14 cellular contexts compared by ENCODE assay signal in the genomic region with DNA sequence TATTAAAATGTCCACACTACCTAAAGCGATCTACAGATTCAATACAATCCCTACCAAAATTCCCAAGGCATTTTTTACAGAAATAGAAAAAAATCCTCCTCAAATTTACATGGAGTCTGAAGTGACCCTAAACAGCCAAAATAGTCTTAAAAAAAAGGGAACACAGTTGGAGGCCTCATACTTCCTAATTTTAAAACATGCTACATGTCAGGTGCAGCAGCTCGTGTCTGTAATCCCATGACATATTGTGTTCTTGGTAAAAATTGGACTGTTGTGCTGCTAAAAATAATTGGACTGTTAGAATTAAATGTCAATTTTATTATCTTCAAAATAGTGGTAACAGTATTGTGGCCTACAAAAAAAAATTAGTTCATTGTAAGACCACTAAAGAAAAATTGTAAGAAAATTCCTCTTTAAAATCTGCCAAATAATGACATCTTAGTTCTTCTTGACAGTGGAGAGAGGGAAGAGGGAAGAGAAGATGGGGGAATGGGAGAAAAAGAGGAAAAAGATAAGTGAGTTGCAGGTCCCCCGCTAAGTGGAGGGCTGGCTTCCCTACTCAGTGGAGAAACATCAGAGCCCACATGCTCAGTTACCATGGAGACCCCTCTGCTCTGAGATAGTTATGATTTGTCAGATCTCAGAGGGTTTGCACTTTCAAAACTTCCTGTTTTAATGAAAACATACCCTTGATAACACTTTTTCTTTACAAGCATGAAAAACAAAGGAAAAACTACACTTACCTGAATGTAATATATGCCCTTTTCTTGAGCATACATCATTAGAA. TPM values are rescaled to one million over a fixed set of nuclear protein-coding genes. Genes with fewer than 3 reads are reported as not detected.
DNase-seq lines count a peak whose midpoint lies in the region; ATAC-seq and TF ChIP-seq lines count a peak whose summit lies in the region.
"Had no signal": no experiment of that assay in that cellular context is flagged by ENCODE, and none has a peak within 500 bp of the region (broad histone marks: within the 10 kb centered on the region; RNA-seq: fewer than 3 reads in every experiment).

No MANE protein-coding gene starts in this region.

- peak; percentile 52 to 63 for ATAC-seq in activated CD4-positive, CD25-positive, alpha-beta regulatory T cell treated with anti-CD3 and anti-CD28 coated beads, Interleukin-2, amount 50 U/mL, for 24 hours
- ATAC-seq in activated CD8-positive, alpha-beta T cell treated with anti-CD3 and anti-CD28 coated beads, Interleukin-2, amount 10 ng/mL, durations not matched to agents 7 days and 5 days: peak; percentile 65
- ATAC-seq in naive thymus-derived CD8-positive, alpha-beta T cell: peak; percentile 73

- H3K9me3 ChIP-seq in Loucy (ENCODE audit: insufficient read depth, low read depth, low read length) (no peaks in the 10 kb centered on the region), esophagus squamous epithelium (no peaks in the 10 kb centered on the region)

- H3K4me1 Mint-ChIP-seq in activated CD8-positive, alpha-beta T cell treated with anti-CD3 and anti-CD28 coated beads, Interleukin-2, amount 10 ng/mL, durations not matched to agents 7 days and 5 days (ENCODE audit: low read depth): peaks cover 86% of the 10 kb centered on the region
- H3K4me1 Mint-ChIP-seq in naive thymus-derived CD8-positive, alpha-beta T cell: peaks cover 34 to 87% (median 82%) of the 10 kb centered on the region in 4 donors

- intact Hi-C loops in esophagus squamous epithelium (cut with DNase I): loop anchor here (5.0 kb wide), 2 partner anchors 182 to 412 kb away; no protein-coding TSS in a partner anchor

- H3K79me2 ChIP-seq in Loucy (ENCODE audit: insufficient read depth, low read length): no peaks in the 10 kb centered on the region
- H3K79me2 ChIP-seq: hepatocyte had no signal

- no peaks in the 10 kb centered on the region for H3K27me3 ChIP-seq in Loucy (ENCODE audit: insufficient read depth, low read length, poor library complexity, severe bottlenecking)
- no peaks in the 10 kb centered on the region for H3K27me3 ChIP-seq in esophagus squamous epithelium
- H3K27me3 ChIP-seq: hepatocyte had no signal

- POLR2A ChIA-PET in activated CD8-positive, alpha-beta T cell treated with anti-CD3 and anti-CD28 coated beads, Interleukin-2, amount 10 ng/mL, durations not matched to agents 7 days and 5 days (lab: Charles Lee): no interaction called here
- POLR2A ChIA-PET in naive thymus-derived CD8-positive, alpha-beta T cell (lab: Charles Lee): interaction anchor here (1.4 to 13.6 kb wide), 5 partner anchors 47 to 167 kb away, joined by 3 to 248 read pairs (median 4); a partner anchor contains a TSS

- TF ChIP-seq CTCF in Loucy (conservative IDR thresholded peaks at IDR 0.05; ENCODE audit: low read length): no peak
- TF ChIP-seq CTCF in esophagus squamous epithelium (IDR thresholded peaks at IDR 0.05): no peak

- H3K4me1 ChIP-seq in Loucy (ENCODE audit: insufficient read depth, low read length, poor library complexity, severe bottlenecking): peaks cover 25% of the 10 kb centered on the region
- peaks cover 0 to 1% (median 0%) of the 10 kb centered on the region in 3 donors for H3K4me1 ChIP-seq in esophagus squamous epithelium

- H3K27ac ChIP-seq in esophagus squamous epithelium: peak overlapping the region in 1 of 4 donors; percentile 14
- H3K27ac ChIP-seq: hepatocyte, KMS-11 had no signal

- TF ChIP-seq POLR2A in esophagus squamous epithelium (IDR thresholded peaks at IDR 0.05): no peak

- no peaks in the 10 kb centered on the region for H3K9me2 ChIP-seq in Loucy (replicated peaks; ENCODE audit: low read depth, low read length)

- CTCF ChIA-PET in activated CD8-positive, alpha-beta T cell treated with anti-CD3 and anti-CD28 coated beads, Interleukin-2, amount 10 ng/mL, durations not matched to agents 7 days and 5 days (lab: Charles Lee): interaction anchor here (1.0 to 3.0 kb wide), 4 partner anchors 9 to 168 kb away, joined by 3 to 9 read pairs (median 4); no protein-coding TSS in a partner anchor

- H3K36me3 ChIP-seq in Loucy (ENCODE audit: insufficient read depth, low read length) (no peaks in the 10 kb centered on the region), esophagus squamous epithelium (no peaks in the 10 kb centered on the region)

- no peaks in the 10 kb centered on the region for H3F3A ChIP-seq in Loucy (ENCODE audit: low read depth)

- H3K27ac Mint-ChIP-seq in activated CD8-positive, alpha-beta T cell treated with anti-CD3 and anti-CD28 coated beads, Interleukin-2, amount 10 ng/mL, durations not matched to agents 7 days and 5 days: peak overlapping the region; percentile 78
- peak overlapping the region; percentile 94 to 99 (median 97) for H3K27ac Mint-ChIP-seq in naive thymus-derived CD8-positive, alpha-beta T cell

- H3K27me3 Mint-ChIP-seq in activated CD8-positive, alpha-beta T cell treated with anti-CD3 and anti-CD28 coated beads, Interleukin-2, amount 10 ng/mL, durations not matched to agents 7 days and 5 days (ENCODE audit: low read depth): no peaks in the 10 kb centered on the region
- no peaks in the 10 kb centered on the region for H3K27me3 Mint-ChIP-seq in naive thymus-derived CD8-positive, alpha-beta T cell

- no peak overlapping the region for H2AFZ ChIP-seq in Loucy (ENCODE audit: low read length)
- H2AFZ ChIP-seq: hepatocyte had no signal

- H3K4me3 Mint-ChIP-seq in activated CD8-positive, alpha-beta T cell treated with anti-CD3 and anti-CD28 coated beads, Interleukin-2, amount 10 ng/mL, durations not matched to agents 7 days and 5 days: peak overlapping the region; percentile 49
- H3K4me3 Mint-ChIP-seq in naive thymus-derived CD8-positive, alpha-beta T cell: peak overlapping the region; percentile 40 to 86 (median 66)

- 81 to 82% methylated on average over 3 of the region's 3 CpGs for WGBS in esophagus squamous epithelium, 2 donors

- no peak overlapping the region for H3K4me3 ChIP-seq in Loucy (ENCODE audit: low read length, poor library complexity, severe bottlenecking)
- H3K4me3 ChIP-seq in esophagus squamous epithelium: no peak overlapping the region
- H3K4me3 ChIP-seq: hepatocyte had no signal

- H3K36me3 Mint-ChIP-seq in activated CD8-positive, alpha-beta T cell treated with anti-CD3 and anti-CD28 coated beads, Interleukin-2, amount 10 ng/mL, durations not matched to agents 7 days and 5 days (ENCODE audit: low read depth): peaks cover 70% of the 10 kb centered on the region
- H3K36me3 Mint-ChIP-seq in naive thymus-derived CD8-positive, alpha-beta T cell: peaks cover 16 to 69% (median 60%) of the 10 kb centered on the region in 3 donors

- H3K9me3 Mint-ChIP-seq in activated CD8-positive, alpha-beta T cell treated with anti-CD3 and anti-CD28 coated beads, Interleukin-2, amount 10 ng/mL, durations not matched to agents 7 days and 5 days (ENCODE audit: insufficient read depth): peaks cover 13% of the 10 kb centered on the region
- peaks cover 0 to 12% (median 5%) of the 10 kb centered on the region in 9 donors for H3K9me3 Mint-ChIP-seq in naive thymus-derived CD8-positive, alpha-beta T cell

- H3K4me2 ChIP-seq in Loucy (ENCODE audit: low read depth, low read length, poor library complexity, severe bottlenecking): peak overlapping the region; percentile 30
- H3K4me2 ChIP-seq: hepatocyte, KMS-11 had no signal

- no peaks in the 10 kb centered on the region for H4K20me1 ChIP-seq in Loucy (ENCODE audit: insufficient read depth, low read length, poor library complexity, severe bottlenecking)

- no peak for DNase-seq in activated CD4-positive, CD25-positive, alpha-beta regulatory T cell treated with anti-CD3 and anti-CD28 coated beads, Interleukin-2, amount 50 U/mL, for 72 hours
- DNase-seq in activated CD8-positive, alpha-beta T cell treated with anti-CD3 and anti-CD28 coated beads, Interleukin-2, amount 10 ng/mL, durations not matched to agents 7 days and 5 days: peak; percentile 66
- DNase-seq in naive thymus-derived CD8-positive, alpha-beta T cell: peak; percentile 28 to 87 (median 68)
- DNase-seq in esophagus squamous epithelium (lab: John Stamatoyannopoulos, UW) (no peak), NCI-H187 (lab: John Stamatoyannopoulos, UW) (no peak), anterior cingulate cortex (lab: John Stamatoyannopoulos, UW) (no peak)
- DNase-seq: HCEC 1CT, mammary epithelial cell, NCI-H510A treated with DMSO at 0.1 percent for 48 hours, retina had no signal

- H3K9ac ChIP-seq in Loucy (ENCODE audit: low read depth, low read length, poor library complexity, severe bottlenecking): no peak overlapping the region
- H3K9ac ChIP-seq: KMS-11 had no signal

RNA-seq across cellular contexts. Expression of a gene that starts 46.5 kb away (rescaled TPM):
- total RNA-seq in activated CD8-positive, alpha-beta T cell treated with anti-CD3 and anti-CD28 coated beads, Interleukin-2, amount 10 ng/mL, durations not matched to agents 7 days and 5 days: 10 to 100 TPM; 25.5 to 26.1 TPM
- total RNA-seq in naive thymus-derived CD8-positive, alpha-beta T cell: 10 to 100 TPM; 41.3 to 45.1 TPM
- polyA plus RNA-seq in naive thymus-derived CD8-positive, alpha-beta T cell: 10 to 100 TPM; 32.1 to 41.7 (median 36.3) TPM
- total RNA-seq in esophagus squamous epithelium: 10 to 100 TPM; 18.3 to 49.4 (median 36.3) TPM

RNA-seq across cellular contexts. Expression of a gene that starts 46.6 kb away (rescaled TPM):
- 10 to 100 TPM; 18.8 to 21.8 TPM for total RNA-seq in activated CD8-positive, alpha-beta T cell treated with anti-CD3 and anti-CD28 coated beads, Interleukin-2, amount 10 ng/mL, durations not matched to agents 7 days and 5 days
- total RNA-seq in naive thymus-derived CD8-positive, alpha-beta T cell: 10 to 100 TPM; 44.9 to 48.6 TPM
- polyA plus RNA-seq in naive thymus-derived CD8-positive, alpha-beta T cell: 10 to 100 TPM; 29.8 to 43.8 (median 42.4) TPM
- 10 to 100 TPM; 15.5 to 37.8 (median 19.4) TPM for total RNA-seq in esophagus squamous epithelium

Comparison
In these comparisons a context has a peak if more than half of its experiments do, and no peak if none do; other contexts are left out.
1. DNase-seq: peak in activated CD8-positive, alpha-beta T cell treated with anti-CD3 and anti-CD28 coated beads, Interleukin-2, amount 10 ng/mL, durations not matched to agents 7 days and 5 days (single experiment) and naive thymus-derived CD8-positive, alpha-beta T cell (10 of 10); none in activated CD4-positive, CD25-positive, alpha-beta regulatory T cell treated with anti-CD3 and anti-CD28 coated beads, Interleukin-2, amount 50 U/mL, for 72 hours (single experiment), esophagus squamous epithelium (single experiment), NCI-H187 (0 of 2) and anterior cingulate cortex (0 of 58).
2. Peak in every context shown above with its lines, with median percentiles within 50 percentile points of each other: ATAC-seq.